8 cellular contexts compared by ENCODE assay signal in the genomic region with DNA sequence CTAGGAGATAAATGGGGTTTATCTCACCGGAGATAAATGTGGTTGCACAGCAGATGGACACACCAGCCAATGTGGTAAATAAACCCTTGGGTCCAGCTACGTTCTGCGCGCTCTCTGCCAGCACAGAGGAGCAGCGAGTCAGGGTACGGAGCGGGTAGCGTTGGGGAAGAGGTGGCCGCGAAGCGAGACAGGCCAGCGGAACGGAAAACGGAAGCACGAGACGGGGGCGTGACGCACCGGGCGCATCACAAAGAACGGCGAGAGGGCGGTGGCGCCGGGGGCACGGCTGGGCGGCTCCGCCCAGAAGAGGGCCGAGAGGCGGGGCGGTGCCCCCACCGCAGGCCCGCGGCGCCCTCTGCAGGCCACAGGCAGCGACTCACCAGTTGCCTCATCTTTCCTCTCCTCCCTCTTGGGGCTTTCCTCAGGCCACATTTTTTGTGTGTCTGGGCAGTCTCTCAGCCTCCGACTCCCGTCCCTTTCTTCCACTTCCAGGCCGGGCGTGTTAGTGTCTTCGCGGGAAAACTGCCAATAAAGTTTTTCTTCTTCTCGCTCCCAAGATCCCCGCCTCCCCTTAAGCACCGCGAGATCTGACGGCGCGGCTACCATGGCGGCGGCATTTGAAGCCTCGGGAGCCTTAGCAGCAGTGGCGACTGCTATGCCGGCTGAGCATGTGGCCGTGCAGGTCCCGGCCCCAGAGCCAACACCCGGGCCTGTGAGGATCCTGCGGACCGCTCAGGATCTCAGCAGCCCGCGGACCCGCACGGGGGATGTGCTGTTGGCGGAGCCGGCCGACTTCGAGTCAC. TPM values are rescaled to one million over a fixed set of nuclear protein-coding genes. Genes with fewer than 3 reads are reported as not detected.
DNase-seq lines count a peak whose midpoint lies in the region; ATAC-seq and TF ChIP-seq lines count a peak whose summit lies in the region.

A gene with protein sequence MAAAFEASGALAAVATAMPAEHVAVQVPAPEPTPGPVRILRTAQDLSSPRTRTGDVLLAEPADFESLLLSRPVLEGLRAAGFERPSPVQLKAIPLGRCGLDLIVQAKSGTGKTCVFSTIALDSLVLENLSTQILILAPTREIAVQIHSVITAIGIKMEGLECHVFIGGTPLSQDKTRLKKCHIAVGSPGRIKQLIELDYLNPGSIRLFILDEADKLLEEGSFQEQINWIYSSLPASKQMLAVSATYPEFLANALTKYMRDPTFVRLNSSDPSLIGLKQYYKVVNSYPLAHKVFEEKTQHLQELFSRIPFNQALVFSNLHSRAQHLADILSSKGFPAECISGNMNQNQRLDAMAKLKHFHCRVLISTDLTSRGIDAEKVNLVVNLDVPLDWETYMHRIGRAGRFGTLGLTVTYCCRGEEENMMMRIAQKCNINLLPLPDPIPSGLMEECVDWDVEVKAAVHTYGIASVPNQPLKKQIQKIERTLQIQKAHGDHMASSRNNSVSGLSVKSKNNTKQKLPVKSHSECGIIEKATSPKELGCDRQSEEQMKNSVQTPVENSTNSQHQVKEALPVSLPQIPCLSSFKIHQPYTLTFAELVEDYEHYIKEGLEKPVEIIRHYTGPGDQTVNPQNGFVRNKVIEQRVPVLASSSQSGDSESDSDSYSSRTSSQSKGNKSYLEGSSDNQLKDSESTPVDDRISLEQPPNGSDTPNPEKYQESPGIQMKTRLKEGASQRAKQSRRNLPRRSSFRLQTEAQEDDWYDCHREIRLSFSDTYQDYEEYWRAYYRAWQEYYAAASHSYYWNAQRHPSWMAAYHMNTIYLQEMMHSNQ (plus strand): TSS at position 581 of the 803 bp plus-strand sequence. CDS start 24 bp downstream, at position 605.

- H4K20me1 ChIP-seq in PC-3 (ENCODE audit: low read length) = no peaks in the 10 kb centered on the region

- H3K79me2 ChIP-seq in PC-3 (ENCODE audit: low read length) = peaks cover 36% of the 10 kb centered on the region

- intact Hi-C loops in PC-3 (cut with micrococcal nuclease) = loop anchor here (2.0 kb wide), 1 partner anchor 41 kb away; no protein-coding TSS in a partner anchor

- ATAC-seq in GM21619 (IDR thresholded peaks at IDR 0.05; ENCODE audit: unreplicated experiment) (peak; percentile 85), PC-3 (peak; percentile 86)

- H3K36me3 ChIP-seq in PC-3 (ENCODE audit: low read depth, low read length) = peaks cover 16% of the 10 kb centered on the region
- peaks cover 5% of the 10 kb centered on the region for H3K36me3 ChIP-seq in muscle layer of colon (ENCODE audit: insufficient read depth, low read length)

- no peaks in the 10 kb centered on the region for H3K9me2 ChIP-seq in PC-3 (replicated peaks; ENCODE audit: low read length)

- no peaks in the 10 kb centered on the region for H3F3A ChIP-seq in PC-3 (ENCODE audit: low read length, unreplicated experiment)

- peak; percentile 89 for TF ChIP-seq CTCF in PC-3 (conservative IDR thresholded peaks at IDR 0.05; ENCODE audit: low read depth, low read length)
- TF ChIP-seq CTCF in epithelial cell of proximal tubule (conservative IDR thresholded peaks at IDR 0.05; ENCODE audit: low read depth, low read length) = peak; percentile 77

- DNase-seq in DMS53 treated with DMSO at 0.1 percent for 48 hours (lab: John Stamatoyannopoulos, UW; ENCODE audit: unreplicated experiment) = peak; percentile 88
- peak; percentile 92 for DNase-seq in Jurkat, Clone E6-1 (ENCODE audit: low read depth, low spot score)
- peak; percentile 95 for DNase-seq in PC-3
- peak; percentile 95 for DNase-seq in activated T-cell treated with anti-CD3 and anti-CD28 coated beads, Interleukin-2, amount 50 U/mL, for 1 hour
- DNase-seq in epithelial cell of proximal tubule (ENCODE audit: low read depth) = peak; percentile 85
- DNase-seq in stimulated activated CD8-positive, alpha-beta memory T cell treated with anti-CD3 and anti-CD28 coated beads, Interleukin-7, amount 100 ng/mL, for 24 hours (ENCODE audit: low read depth) = peak; percentile 84

- POLR2A ChIA-PET in PC-3 (lab: Charles Lee; ENCODE audit: unreplicated experiment) = no interaction called here

- H2AFZ ChIP-seq in PC-3 (ENCODE audit: low read length) = peak within 1 kb of the TSS; percentile 97

- H3K9me3 ChIP-seq in PC-3 (ENCODE audit: low read length) (no peaks in the 10 kb centered on the region), muscle layer of colon (ENCODE audit: low read length) (no peaks in the 10 kb centered on the region)

- no peaks in the 10 kb centered on the region for H3K27me3 ChIP-seq in PC-3 (ENCODE audit: low read length)
- no peaks in the 10 kb centered on the region for H3K27me3 ChIP-seq in muscle layer of colon (ENCODE audit: control insufficient read depth in 1 of 2, insufficient read depth in 2 of 2, low read length in 2 of 2)

- BruUV-seq in PC-3 (replicated peaks; lab: Mats Ljungman, UMichigan) = no TSS peak

- CTCF ChIA-PET in PC-3 (lab: Charles Lee) = interaction anchor here (1.0 kb wide), 1 partner anchor 41 kb away, joined by 3 read pairs; no protein-coding TSS in a partner anchor

- H3K4me3 ChIP-seq in Jurkat, Clone E6-1 (ENCODE audit: low read length) = peak within 1 kb of the TSS; percentile 93
- H3K4me3 ChIP-seq in PC-3 (ENCODE audit: low read length) (peak within 1 kb of the TSS; percentile 82), epithelial cell of proximal tubule (ENCODE audit: low read depth, low read length) (peak within 1 kb of the TSS; percentile 70), muscle layer of colon (ENCODE audit: low read depth in 1 of 2, low read length in 2 of 2) (peak within 1 kb of the TSS; percentile 85 to 98)

- peak within 1 kb of the TSS; percentile 92 for H3K9ac ChIP-seq in PC-3 (ENCODE audit: low read length)
- H3K9ac ChIP-seq in muscle layer of colon (ENCODE audit: low read length) = peak within 1 kb of the TSS; percentile 98

- H3K27ac ChIP-seq in PC-3 (ENCODE audit: low read length) = peak within 1 kb of the TSS; percentile 73
- H3K27ac ChIP-seq in muscle layer of colon (ENCODE audit: low read depth, low read length) = peak within 1 kb of the TSS; percentile 90

- peak within 1 kb of the TSS; percentile 96 for H3K4me2 ChIP-seq in PC-3 (ENCODE audit: low read length)

- H3K4me1 ChIP-seq in PC-3 (ENCODE audit: insufficient read depth, low read length) (peaks cover 18% of the 10 kb centered on the region), muscle layer of colon (ENCODE audit: insufficient read depth, low read length) (peaks cover 22% of the 10 kb centered on the region)

RNA-seq across cellular contexts. Expression of the gene that starts here (rescaled TPM):
- 22.6 TPM for polyA plus RNA-seq in Jurkat, Clone E6-1 (2012; ENCODE audit: insufficient read depth, insufficient read length)
- total RNA-seq in PC-3 (2014; rRNA removed) (21.6 and 22.2 TPM in 2 replicates), epithelial cell of proximal tubule (24.5 and 31.6 TPM in 2 replicates)

Comparison
In these comparisons a context has a peak if more than half of its experiments do, and no peak if none do; other contexts are left out.
1. Peak in every context shown above with its lines: DNase-seq, ATAC-seq, H3K4me3 ChIP-seq and H3K27ac ChIP-seq.